In the genomic region with DNA sequence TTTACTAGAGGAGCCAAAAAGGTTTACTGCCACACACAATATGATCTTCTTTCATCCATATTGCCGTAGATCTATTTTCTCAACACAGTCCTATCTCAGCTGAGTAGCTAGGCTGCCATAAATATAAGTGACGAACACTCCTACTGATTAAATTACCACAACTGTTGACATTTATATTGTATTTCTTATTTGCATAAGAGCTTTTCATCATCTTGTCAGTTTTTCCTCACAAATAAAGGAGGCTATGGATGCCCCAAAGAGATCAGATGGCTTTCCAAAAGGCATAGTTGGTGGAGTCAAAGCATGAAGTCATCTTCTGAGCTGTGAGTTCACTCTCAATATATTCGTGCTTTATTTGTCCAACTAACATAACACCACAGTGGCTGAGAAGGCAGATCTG, we compare ENCODE assay signal across 16 cellular contexts.
"Had no signal": no experiment of that assay in that cellular context is flagged by ENCODE, and none has a peak within 500 bp of the region (broad histone marks: within the 10 kb centered on the region; RNA-seq: fewer than 3 reads in every experiment).

No MANE protein-coding gene starts in this region.

- DNase-seq: activated CD4-positive, alpha-beta T cell treated with anti-CD3 and anti-CD28 coated beads, Interleukin-2, amount 50 U/mL, for 4 hours; activated CD4-positive, CD25-positive, alpha-beta regulatory T cell treated with anti-CD3 and anti-CD28 coated beads, Interleukin-2, amount 50 U/mL, for 72 hours; activated effector memory CD4-positive, alpha-beta T cell treated with Interleukin-2 at 50 U/mL for 16 hours; activated T-cell treated with anti-CD3 and anti-CD28 coated beads, Interleukin-2, amount 50 U/mL, for 1 hour; effector memory CD8-positive, alpha-beta T cell; left ventricle myocardium inferior; natural killer cell; nucleus accumbens; right cardiac atrium; small intestine; tibial artery; uterus had no signal

- H3K27me3 Mint-ChIP-seq: activated naive CD4-positive, alpha-beta T cell treated with anti-CD3 and anti-CD28 coated beads, Interleukin-2, amount 50 U/mL, for 24 hours; effector memory CD8-positive, alpha-beta T cell; memory B cell; progenitor cell of endocrine pancreas had no signal

- H3K4me1 Mint-ChIP-seq: activated naive CD4-positive, alpha-beta T cell treated with anti-CD3 and anti-CD28 coated beads, Interleukin-2, amount 50 U/mL, for 24 hours; memory B cell; natural killer cell had no signal

- H3K27ac Mint-ChIP-seq: activated naive CD4-positive, alpha-beta T cell treated with anti-CD3 and anti-CD28 coated beads, Interleukin-2, amount 50 U/mL, for 24 hours; effector memory CD8-positive, alpha-beta T cell; memory B cell; natural killer cell; progenitor cell of endocrine pancreas had no signal

- H3K4me1 ChIP-seq: gastroesophageal sphincter, left ventricle myocardium inferior, tibial artery, uterus had no signal

- H3K4me3 ChIP-seq: gastroesophageal sphincter, left ventricle myocardium inferior, tibial artery, uterus had no signal

- ATAC-seq: effector memory CD8-positive, alpha-beta T cell; gastroesophageal sphincter; natural killer cell; right cardiac atrium had no signal

- H3K9me3 ChIP-seq: gastroesophageal sphincter, tibial artery, uterus had no signal

- H3K27me3 ChIP-seq: gastroesophageal sphincter, tibial artery, uterus had no signal

- H3K36me3 ChIP-seq: gastroesophageal sphincter, left ventricle myocardium inferior, tibial artery, uterus had no signal

- H3K27ac ChIP-seq: gastroesophageal sphincter, left ventricle myocardium inferior, tibial artery, uterus had no signal

- H3K4me3 Mint-ChIP-seq: activated naive CD4-positive, alpha-beta T cell treated with anti-CD3 and anti-CD28 coated beads, Interleukin-2, amount 50 U/mL, for 24 hours; effector memory CD8-positive, alpha-beta T cell; memory B cell; natural killer cell had no signal

- H3K36me3 Mint-ChIP-seq: activated naive CD4-positive, alpha-beta T cell treated with anti-CD3 and anti-CD28 coated beads, Interleukin-2, amount 50 U/mL, for 24 hours; memory B cell; natural killer cell had no signal
